8 cellular contexts compared by ENCODE assay signal in genomic region chr10:60816624-60817023, GRCh38. TPM values are rescaled to one million over a fixed set of nuclear protein-coding genes. Genes with fewer than 3 reads are reported as not detected.
A peak's percentile ranks its signal among the peaks of the same experiment; 100 is the strongest.
DNase-seq lines count a peak whose midpoint lies in the region; ATAC-seq and TF ChIP-seq lines count a peak whose summit lies in the region.

No MANE protein-coding gene starts in this region.

- peak overlapping the region in 5 of 12 donors; percentile 28 to 67 (median 37) for H3K27ac ChIP-seq in heart left ventricle
- H3K27ac ChIP-seq in prostate gland: peak overlapping the region in 1 of 2 donors; percentile 28

- H3K4me3 ChIP-seq in heart left ventricle (peak overlapping the region in 4 of 12 donors; percentile 2 to 14 (median 7)), prostate gland (no peak overlapping the region)

- H3K36me3 ChIP-seq in heart left ventricle: no peaks in the 10 kb centered on the region
- no peaks in the 10 kb centered on the region for H3K36me3 ChIP-seq in prostate gland

- H3K4me1 ChIP-seq in heart left ventricle: peaks cover 0 to 34% (median 11%) of the 10 kb centered on the region in 12 donors
- H3K4me1 ChIP-seq in prostate gland (replicated peaks): no peaks in the 10 kb centered on the region

- intact Hi-C loops in heart left ventricle (cut with DNase I): loop anchor here (1.0 to 10.0 kb wide), 18 partner anchors 66 to 1428 kb away; partner anchors contain the start of gene RHOBTB1 (in 3 of the 10)
- intact Hi-C loops in prostate gland (cut with DNase I): loop anchor here (1.0 to 10.0 kb wide), 7 partner anchors 126 to 1228 kb away; partner anchors contain the start of genes ARID5B and RHOBTB1

- H3K9me3 ChIP-seq in heart left ventricle (no peaks in the 10 kb centered on the region), prostate gland (no peaks in the 10 kb centered on the region)

- ATAC-seq in GM19395 (IDR thresholded peaks at IDR 0.05; ENCODE audit: unreplicated experiment) (peak; percentile 89), HG03439 (IDR thresholded peaks at IDR 0.05; ENCODE audit: unreplicated experiment) (peak; percentile 84), heart left ventricle (peak; percentile 91 to 93 (median 92))

- DNase-seq in NCI-H1417 (lab: John Stamatoyannopoulos, UW): peak; percentile 5 to 77 (median 49)
- no peak for DNase-seq in NCI-H1417 treated with DMSO at 0.1 percent for 48 hours (lab: John Stamatoyannopoulos, UW)
- DNase-seq in NCI-H748 treated with DMSO at 0.1 percent for 48 hours (lab: John Stamatoyannopoulos, UW): peak; percentile 31
- DNase-seq in amniotic epithelial cell (ENCODE audit: low read depth): peak; percentile 86
- peak in 2 of 5 donors; percentile 46 to 69 for DNase-seq in heart left ventricle
- DNase-seq in prostate gland (ENCODE audit: low spot score): peak; percentile 72

- WGBS in heart left ventricle, 4 donors: 18 to 23% (median 19%) methylated on average over 3 of the region's 3 CpGs
- 2% methylated on average over 3 of the region's 3 CpGs for WGBS in prostate gland

- TF ChIP-seq POLR2A in heart left ventricle (IDR thresholded peaks at IDR 0.05): no peak
- TF ChIP-seq POLR2A in prostate gland (IDR thresholded peaks at IDR 0.05): no peak

- TF ChIP-seq CTCF in heart left ventricle (IDR thresholded peaks at IDR 0.05): peak; percentile 64 to 87 (median 82)
- peak; percentile 54 to 84 (median 74) for TF ChIP-seq CTCF in prostate gland (IDR thresholded peaks at IDR 0.05)

- H3K27me3 ChIP-seq in heart left ventricle (no peaks in the 10 kb centered on the region), prostate gland (replicated peaks; ENCODE audit: insufficient read depth) (no peaks in the 10 kb centered on the region)

RNA-seq across cellular contexts. Expression of gene CDK1, which starts 38.3 kb away (rescaled TPM):
- 10 to 100 TPM in 1 of 9 donors, 1 to 10 TPM in 3, under 1 TPM in 4, not detected in 1; 0.44 to 13.8 (median 1.1) TPM for total RNA-seq in heart left ventricle
- polyA plus RNA-seq in heart left ventricle: 1 to 10 TPM in 1 of 2 donors, under 1 TPM in 1; 0.96 to 1.0 TPM
- 1 to 10 TPM; 5.3 to 5.7 TPM for total RNA-seq in prostate gland
